ENCODE assay signal across 18 cellular contexts in the genomic region with DNA sequence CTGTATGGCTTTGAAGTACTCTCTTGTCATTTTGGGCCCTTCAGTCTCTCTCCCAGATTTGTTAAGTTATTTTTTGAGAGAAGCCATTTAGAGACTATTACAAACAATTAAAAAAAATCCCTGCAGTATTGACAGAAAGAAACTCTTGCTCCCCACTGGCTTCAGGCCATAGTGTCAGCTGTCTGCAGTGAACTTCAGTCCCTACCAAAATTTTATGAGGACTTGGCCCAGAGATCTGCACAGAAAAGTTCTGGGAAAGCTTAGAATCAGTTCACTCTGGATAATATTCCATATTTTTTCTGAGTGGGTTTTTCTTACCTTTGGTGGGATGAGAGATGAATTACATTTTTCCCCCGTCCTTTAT. TPM values are rescaled to one million over a fixed set of nuclear protein-coding genes. Genes with fewer than 3 reads are reported as not detected.
DNase-seq lines count a peak whose midpoint lies in the region; ATAC-seq and TF ChIP-seq lines count a peak whose summit lies in the region.
"Had no signal": no experiment of that assay in that cellular context is flagged by ENCODE, and none has a peak within 500 bp of the region (broad histone marks: within the 10 kb centered on the region; RNA-seq: fewer than 3 reads in every experiment).

No MANE protein-coding gene starts in this region.

- H3K4me3 ChIP-seq in liver (ENCODE audit: low read depth in 1 of 3, low read length in 3 of 3) (no peak overlapping the region), right atrium auricular region (no peak overlapping the region)
- H3K4me3 ChIP-seq: MG63, tibial artery had no signal

- POLR2A ChIA-PET in activated B cell treated with CpG ODN at 0.5 μM for 24 hours (lab: Charles Lee): interaction anchor here (0.9 to 1.9 kb wide), 4 partner anchors 10 to 55 kb away, joined by 3 to 8 read pairs (median 5); no protein-coding TSS in a partner anchor

- H3K27me3 Mint-ChIP-seq in activated T-cell treated with anti-CD3 and anti-CD28 coated beads, Interleukin-2, amount 50 U/mL, for 72 hours (ENCODE audit: low read depth): no peaks in the 10 kb centered on the region
- H3K27me3 Mint-ChIP-seq in activated T-cell treated with anti-CD3 and anti-CD28 coated beads, Interleukin-2, amount 50 U/mL, for 24 hours: no peaks in the 10 kb centered on the region
- H3K27me3 Mint-ChIP-seq in activated B cell treated with CpG ODN at 0.5 μM for 24 hours (no peaks in the 10 kb centered on the region), type B pancreatic cell (no peaks in the 10 kb centered on the region)

- H3K36me3 ChIP-seq in liver (ENCODE audit: control insufficient read depth in 4 of 4, insufficient read depth in 3 of 4, low read depth in 1 of 4, low read length in 3 of 4): no peaks in the 10 kb centered on the region
- H3K36me3 ChIP-seq in right atrium auricular region: no peaks in the 10 kb centered on the region
- H3K36me3 ChIP-seq: MG63, tibial artery had no signal

- CTCF ChIA-PET in activated B cell treated with CpG ODN at 0.5 μM for 24 hours (lab: Charles Lee): interaction anchor here (1.4 to 1.8 kb wide), 2 partner anchors 66 to 105 kb away, joined by 3 to 6 read pairs; a partner anchor contains a TSS

- no peak for TF ChIP-seq RAD21 in liver (IDR thresholded peaks at IDR 0.05)

- 34% methylated on average over 1 of the region's 1 CpG for WGBS in liver

- no peak overlapping the region for H3K27ac Mint-ChIP-seq in activated T-cell treated with anti-CD3 and anti-CD28 coated beads, Interleukin-2, amount 50 U/mL, for 72 hours
- H3K27ac Mint-ChIP-seq in activated T-cell treated with anti-CD3 and anti-CD28 coated beads, Interleukin-2, amount 50 U/mL, for 24 hours: no peak overlapping the region
- H3K27ac Mint-ChIP-seq in activated B cell treated with CpG ODN at 0.5 μM for 24 hours: peak overlapping the region; percentile 60
- H3K27ac Mint-ChIP-seq in type B pancreatic cell: peak overlapping the region; percentile 60

- no peaks in the 10 kb centered on the region for H3K36me3 Mint-ChIP-seq in activated T-cell treated with anti-CD3 and anti-CD28 coated beads, Interleukin-2, amount 50 U/mL, for 72 hours (ENCODE audit: insufficient read depth in 2 of 2)
- H3K36me3 Mint-ChIP-seq in activated T-cell treated with anti-CD3 and anti-CD28 coated beads, Interleukin-2, amount 50 U/mL, for 24 hours (ENCODE audit: low read depth): no peaks in the 10 kb centered on the region
- H3K36me3 Mint-ChIP-seq in activated B cell treated with CpG ODN at 0.5 μM for 24 hours (ENCODE audit: low read depth) (no peaks in the 10 kb centered on the region), type B pancreatic cell (no peaks in the 10 kb centered on the region)

- H3K9me3 ChIP-seq in liver (ENCODE audit: control insufficient read depth in 4 of 4, low read length in 3 of 4) (no peaks in the 10 kb centered on the region), right atrium auricular region (no peaks in the 10 kb centered on the region)
- H3K9me3 ChIP-seq: MG63, SK-N-SH, tibial artery had no signal

- H3K4me3 Mint-ChIP-seq in activated T-cell treated with anti-CD3 and anti-CD28 coated beads, Interleukin-2, amount 50 U/mL, for 72 hours: peak overlapping the region; percentile 9 to 52
- H3K4me3 Mint-ChIP-seq in activated T-cell treated with anti-CD3 and anti-CD28 coated beads, Interleukin-2, amount 50 U/mL, for 24 hours: no peak overlapping the region
- no peak overlapping the region for H3K4me3 Mint-ChIP-seq in activated B cell treated with CpG ODN at 0.5 μM for 24 hours
- H3K4me3 Mint-ChIP-seq in type B pancreatic cell: no peak overlapping the region

- H3K27me3 ChIP-seq in liver (ENCODE audit: control insufficient read depth in 4 of 4, insufficient read depth in 4 of 4, low read length in 3 of 4) (no peaks in the 10 kb centered on the region), right atrium auricular region (no peaks in the 10 kb centered on the region)
- H3K27me3 ChIP-seq: tibial artery had no signal

- H3K9ac ChIP-seq in liver (ENCODE audit: low read depth in 1 of 2, low read length in 2 of 2): no peak overlapping the region
- H3K9ac ChIP-seq: SK-N-SH had no signal

- H3K4me1 ChIP-seq in liver (ENCODE audit: control insufficient read depth in 4 of 4, insufficient read depth in 4 of 4, low read length in 3 of 4) (peaks cover 22 to 71% (median 61%) of the 10 kb centered on the region in 4 donors), right atrium auricular region (no peaks in the 10 kb centered on the region)
- H3K4me1 ChIP-seq: tibial artery had no signal

- no peak for DNase-seq in activated T-cell treated with anti-CD3 and anti-CD28 coated beads, Interleukin-2, amount 50 U/mL, for 72 hours
- no peak for DNase-seq in activated T-cell treated with anti-CD3 and anti-CD28 coated beads, Interleukin-2, amount 50 U/mL, for 24 hours
- no peak for DNase-seq in activated B cell treated with CpG ODN at 0.5 μM for 24 hours
- DNase-seq in type B pancreatic cell (ENCODE audit: extremely low spot score, unreplicated experiment): no peak
- no peak for DNase-seq in right atrium auricular region (ENCODE audit: low spot score)
- DNase-seq in NCI-H1436 treated with DMSO at 0.1 percent for 48 hours (lab: John Stamatoyannopoulos, UW): no peak
- no peak for DNase-seq in activated CD4-positive, alpha-beta T cell treated with anti-CD3 and anti-CD28 coated beads for 48 hours
- DNase-seq: foreskin fibroblast; left ventricle myocardium superior; MG63; NCI-H2107; NCI-H526 treated with DMSO at 0.1 percent for 48 hours; SK-N-SH; stimulated activated CD4-positive, alpha-beta T cell treated with anti-CD3 and anti-CD28 coated beads, Interleukin-2, amount 100 ng/mL, for 24 hours; tibial artery had no signal

- peaks cover 66% of the 10 kb centered on the region for H3K4me1 Mint-ChIP-seq in activated T-cell treated with anti-CD3 and anti-CD28 coated beads, Interleukin-2, amount 50 U/mL, for 72 hours (ENCODE audit: low read depth)
- H3K4me1 Mint-ChIP-seq in activated T-cell treated with anti-CD3 and anti-CD28 coated beads, Interleukin-2, amount 50 U/mL, for 24 hours (ENCODE audit: low read depth): peaks cover 47% of the 10 kb centered on the region
- H3K4me1 Mint-ChIP-seq in activated B cell treated with CpG ODN at 0.5 μM for 24 hours (peaks cover 24% of the 10 kb centered on the region), type B pancreatic cell (ENCODE audit: unreplicated experiment) (peaks cover 51% of the 10 kb centered on the region)

- no peak for ATAC-seq in activated T-cell treated with anti-CD3 and anti-CD28 coated beads, Interleukin-2, amount 50 U/mL, for 72 hours (replicated peaks in 1 of 2)
- no peak for ATAC-seq in activated B cell treated with CpG ODN at 0.5 μM for 24 hours (ENCODE audit: low read depth)
- ATAC-seq: left ventricle myocardium superior had no signal

- H3K27ac ChIP-seq in liver (ENCODE audit: low read depth in 1 of 2, low read length in 2 of 2) (peak overlapping the region; percentile 12 to 76), right atrium auricular region (no peak overlapping the region)
- H3K27ac ChIP-seq: tibial artery had no signal

- TF ChIP-seq CTCF in activated B cell treated with CpG ODN at 0.5 μM for 24 hours (IDR thresholded peaks at IDR 0.05) (no peak), liver (IDR thresholded peaks at IDR 0.05; ENCODE audit: low read depth, low read length, missing input control) (no peak), type B pancreatic cell (conservative IDR thresholded peaks at IDR 0.05) (no peak), right atrium auricular region (IDR thresholded peaks at IDR 0.05) (no peak)

- intact Hi-C loops in activated B cell treated with CpG ODN at 0.5 μM for 24 hours (cut with micrococcal nuclease): loop anchor here (2.0 kb wide), 1 partner anchor 14 kb away; no protein-coding TSS in a partner anchor

- H3K9me3 Mint-ChIP-seq in activated T-cell treated with anti-CD3 and anti-CD28 coated beads, Interleukin-2, amount 50 U/mL, for 72 hours: no peaks in the 10 kb centered on the region
- no peaks in the 10 kb centered on the region for H3K9me3 Mint-ChIP-seq in activated T-cell treated with anti-CD3 and anti-CD28 coated beads, Interleukin-2, amount 50 U/mL, for 24 hours
- H3K9me3 Mint-ChIP-seq in activated B cell treated with CpG ODN at 0.5 μM for 24 hours: no peaks in the 10 kb centered on the region
- no peaks in the 10 kb centered on the region for H3K9me3 Mint-ChIP-seq in type B pancreatic cell

TF ChIP-seq in liver, 16 proteins besides CTCF, POLR2A, EP300 and RAD21 (continues in another document):
- TF ChIP-seq FOXA1 (IDR thresholded peaks at IDR 0.05): peak; percentile 21
- peak; percentile 30 to 63 for TF ChIP-seq RXRA (IDR thresholded peaks at IDR 0.05)
- TF ChIP-seq TAF1 (conservative IDR thresholded peaks at IDR 0.05): no peak
- TF ChIP-seq, protein P1, sequence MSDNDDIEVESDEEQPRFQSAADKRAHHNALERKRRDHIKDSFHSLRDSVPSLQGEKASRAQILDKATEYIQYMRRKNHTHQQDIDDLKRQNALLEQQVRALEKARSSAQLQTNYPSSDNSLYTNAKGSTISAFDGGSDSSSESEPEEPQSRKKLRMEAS (IDR thresholded peaks at IDR 0.05): no peak
- peak; percentile 64 for TF ChIP-seq FOXA2 (IDR thresholded peaks at IDR 0.05)
- peak in 1 of 2 donors; percentile 30 for TF ChIP-seq JUND (IDR thresholded peaks at IDR 0.05)

RNA-seq across cellular contexts. Expression of a gene that starts 30.9 kb away (rescaled TPM):
- total RNA-seq in activated T-cell treated with anti-CD3 and anti-CD28 coated beads, Interleukin-2, amount 50 U/mL, for 72 hours: 100 to 1,000 TPM; 101 to 110 TPM
- total RNA-seq in activated B cell treated with CpG ODN at 0.5 μM for 24 hours: 90.2 and 100 TPM in 2 replicates
- total RNA-seq in liver: 10 to 100 TPM; 23.3 to 48.1 TPM
- polyA plus RNA-seq in liver: 10 to 100 TPM; 32.8 to 59.1 TPM
- 75.7 and 82.9 TPM in 2 replicates for total RNA-seq in type B pancreatic cell (ENCODE audit: low replicate concordance)
- 10 to 100 TPM; 50.0 to 51.4 TPM for total RNA-seq in right atrium auricular region

RNA-seq across cellular contexts. Expression of a gene that starts 34.5 kb away (rescaled TPM):
- 1 to 10 TPM; 2.6 to 3.4 TPM for total RNA-seq in activated T-cell treated with anti-CD3 and anti-CD28 coated beads, Interleukin-2, amount 50 U/mL, for 72 hours
- total RNA-seq in activated B cell treated with CpG ODN at 0.5 μM for 24 hours (1.5 and 2.1 TPM in 2 replicates), liver (1 to 10 TPM; 4.5 to 8.4 TPM), type B pancreatic cell (ENCODE audit: low replicate concordance) (14.0 and 21.8 TPM in 2 replicates), right atrium auricular region (1 to 10 TPM; 4.4 to 5.5 TPM)
- 1 to 10 TPM; 4.1 to 5.8 TPM for polyA plus RNA-seq in liver
- total RNA-seq: G401 had no signal
- polyA plus RNA-seq: AG04450, SK-N-SH had no signal

RNA-seq across cellular contexts. Expression of a gene that starts 54.3 kb away (rescaled TPM):
- 10 to 100 TPM; 42.3 to 55.3 TPM for total RNA-seq in activated T-cell treated with anti-CD3 and anti-CD28 coated beads, Interleukin-2, amount 50 U/mL, for 72 hours
- total RNA-seq in activated B cell treated with CpG ODN at 0.5 μM for 24 hours (16.7 and 22.5 TPM in 2 replicates), liver (1 to 10 TPM; 2.0 to 4.6 TPM), type B pancreatic cell (ENCODE audit: low replicate concordance) (9.7 and 18.4 TPM in 2 replicates), right atrium auricular region (1 to 10 TPM; 6.1 to 8.5 TPM)
- polyA plus RNA-seq in liver: 1 to 10 TPM; 1.5 to 3.1 TPM
- total RNA-seq: G401 had no signal

Comparison
In these comparisons a context has a peak if more than half of its experiments do, and no peak if none do; other contexts are left out.
1. H3K4me3 Mint-ChIP-seq: peak in activated T-cell treated with anti-CD3 and anti-CD28 coated beads, Interleukin-2, amount 50 U/mL, for 72 hours (2 of 2); none in activated T-cell treated with anti-CD3 and anti-CD28 coated beads, Interleukin-2, amount 50 U/mL, for 24 hours (single experiment), activated B cell treated with CpG ODN at 0.5 μM for 24 hours (single experiment) and type B pancreatic cell (single experiment).
2. H3K27ac Mint-ChIP-seq: peak in activated B cell treated with CpG ODN at 0.5 μM for 24 hours (single experiment) and type B pancreatic cell (single experiment); none in activated T-cell treated with anti-CD3 and anti-CD28 coated beads, Interleukin-2, amount 50 U/mL, for 72 hours (single experiment) and activated T-cell treated with anti-CD3 and anti-CD28 coated beads, Interleukin-2, amount 50 U/mL, for 24 hours (single experiment).
3. H3K27ac ChIP-seq: peak in liver (2 of 2); none in right atrium auricular region (0 of 2).